In the genomic region with DNA sequence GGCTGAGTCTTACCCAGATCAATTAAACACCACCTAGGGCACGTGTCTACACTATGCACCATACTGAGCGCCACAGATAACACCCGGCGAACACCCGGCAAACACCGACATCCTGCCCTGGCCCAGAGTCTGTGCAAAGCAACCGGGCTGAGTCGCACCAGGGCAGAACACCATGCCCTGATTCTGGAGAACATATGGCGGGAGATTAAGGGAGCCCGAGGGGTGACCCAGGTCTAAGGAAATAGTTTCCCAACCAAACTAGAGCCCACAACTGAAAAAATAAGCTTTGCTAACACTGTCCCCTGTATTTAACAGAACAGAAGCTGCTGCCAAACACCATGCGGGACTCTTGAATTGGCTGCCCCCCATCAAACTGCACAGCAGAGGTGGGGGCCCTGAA, we compare ENCODE assay signal across 11 cellular contexts. TPM values are rescaled to one million over a fixed set of nuclear protein-coding genes. Genes with fewer than 3 reads are reported as not detected.
A peak's percentile ranks its signal among the peaks of the same experiment; 100 is the strongest.
DNase-seq lines count a peak whose midpoint lies in the region; ATAC-seq and TF ChIP-seq lines count a peak whose summit lies in the region.
"Had no signal": no experiment of that assay in that cellular context is flagged by ENCODE, and none has a peak within 500 bp of the region (broad histone marks: within the 10 kb centered on the region; RNA-seq: fewer than 3 reads in every experiment).

No MANE protein-coding gene starts in this region.

- no peaks in the 10 kb centered on the region for H3K36me3 Mint-ChIP-seq in activated CD4-positive, alpha-beta T cell treated with anti-CD3 and anti-CD28 coated beads, Interleukin-2, amount 10 ng/mL, durations not matched to agents 7 days and 5 days (ENCODE audit: low read depth)
- H3K36me3 Mint-ChIP-seq: type B pancreatic cell had no signal

- H3K27me3 Mint-ChIP-seq in activated CD4-positive, alpha-beta T cell treated with anti-CD3 and anti-CD28 coated beads, Interleukin-2, amount 10 ng/mL, durations not matched to agents 7 days and 5 days, result no peaks in the 10 kb centered on the region
- H3K27me3 Mint-ChIP-seq: type B pancreatic cell had no signal

- ATAC-seq in upper lobe of right lung (no peak), GM21423 (IDR thresholded peaks at IDR 0.05; ENCODE audit: unreplicated experiment) (no peak), HG03432 (IDR thresholded peaks at IDR 0.05; ENCODE audit: unreplicated experiment) (no peak), GM21529 (IDR thresholded peaks at IDR 0.05; ENCODE audit: unreplicated experiment) (no peak)

- H3K4me3 ChIP-seq in mesodermal cell (ENCODE audit: extremely low read depth, insufficient read depth, low read length, poor library complexity, severe bottlenecking) (no peak overlapping the region), upper lobe of right lung (no peak overlapping the region)
- H3K4me3 ChIP-seq: right atrium auricular region had no signal

- POLR2A ChIA-PET in activated CD4-positive, alpha-beta T cell treated with anti-CD3 and anti-CD28 coated beads, Interleukin-2, amount 10 ng/mL, durations not matched to agents 7 days and 5 days (lab: Charles Lee), result no interaction called here

- H3K4me1 ChIP-seq in mesodermal cell (ENCODE audit: control insufficient read depth, insufficient read depth, low read length, poor library complexity, severe bottlenecking), result peaks cover 59% of the 10 kb centered on the region
- H3K4me1 ChIP-seq in upper lobe of right lung, result peaks cover 68% of the 10 kb centered on the region

- intact Hi-C loops in upper lobe of right lung (cut with DNase I), result no loop called here

- 92 to 94% methylated on average over 10 to 11 of the region's 11 CpGs for WGBS in mesodermal cell (ENCODE audit: insufficient coverage in 2 of 2), 2 experiments

- TF ChIP-seq CTCF in upper lobe of right lung (IDR thresholded peaks at IDR 0.05), result no peak

- H3K4me3 Mint-ChIP-seq in activated CD4-positive, alpha-beta T cell treated with anti-CD3 and anti-CD28 coated beads, Interleukin-2, amount 10 ng/mL, durations not matched to agents 7 days and 5 days, result no peak overlapping the region
- H3K4me3 Mint-ChIP-seq: type B pancreatic cell had no signal

- no peaks in the 10 kb centered on the region for H3K9me3 ChIP-seq in mesodermal cell (ENCODE audit: control insufficient read depth, low read length)
- no peaks in the 10 kb centered on the region for H3K9me3 ChIP-seq in upper lobe of right lung
- H3K9me3 ChIP-seq: right atrium auricular region had no signal

- CTCF ChIA-PET in activated CD4-positive, alpha-beta T cell treated with anti-CD3 and anti-CD28 coated beads, Interleukin-2, amount 10 ng/mL, durations not matched to agents 7 days and 5 days (lab: Charles Lee), result interaction anchor here (0.7 to 1.4 kb wide), 2 partner anchors 9 to 13 kb away, joined by 4 read pairs; no protein-coding TSS in a partner anchor

- peak overlapping the region; percentile 64 for H3K27ac Mint-ChIP-seq in activated CD4-positive, alpha-beta T cell treated with anti-CD3 and anti-CD28 coated beads, Interleukin-2, amount 10 ng/mL, durations not matched to agents 7 days and 5 days
- H3K27ac Mint-ChIP-seq: type B pancreatic cell had no signal

- H3K9me3 Mint-ChIP-seq in activated CD4-positive, alpha-beta T cell treated with anti-CD3 and anti-CD28 coated beads, Interleukin-2, amount 10 ng/mL, durations not matched to agents 7 days and 5 days, result no peaks in the 10 kb centered on the region
- H3K9me3 Mint-ChIP-seq: type B pancreatic cell had no signal

- H3K4me1 Mint-ChIP-seq in activated CD4-positive, alpha-beta T cell treated with anti-CD3 and anti-CD28 coated beads, Interleukin-2, amount 10 ng/mL, durations not matched to agents 7 days and 5 days, result peaks cover 51% of the 10 kb centered on the region

- H3K27me3 ChIP-seq in upper lobe of right lung, result no peaks in the 10 kb centered on the region
- H3K27me3 ChIP-seq: right atrium auricular region had no signal

- H3K27ac ChIP-seq in mesodermal cell (ENCODE audit: low read depth, low read length, severe bottlenecking) (peak overlapping the region; percentile 49), upper lobe of right lung (peak overlapping the region; percentile 58)

- no peak for DNase-seq in activated CD4-positive, alpha-beta T cell treated with anti-CD3 and anti-CD28 coated beads, Interleukin-2, amount 10 ng/mL, durations not matched to agents 7 days and 5 days
- no peak for DNase-seq in activated CD4-positive, alpha-beta T cell treated with anti-CD3 and anti-CD28 coated beads, Interleukin-2, amount 50 U/mL, for 48 hours
- DNase-seq in cerebellar cortex (ENCODE audit: low spot score), result peak; percentile 78
- DNase-seq in upper lobe of right lung, result no peak
- DNase-seq: amniotic stem cell had no signal

- peaks cover 6% of the 10 kb centered on the region for H3K36me3 ChIP-seq in mesodermal cell (ENCODE audit: control insufficient read depth, insufficient read depth, low read length)
- no peaks in the 10 kb centered on the region for H3K36me3 ChIP-seq in upper lobe of right lung
- H3K36me3 ChIP-seq: right atrium auricular region had no signal

RNA-seq across cellular contexts. Expression of a gene that starts 22.1 kb away (rescaled TPM):
- total RNA-seq in activated CD4-positive, alpha-beta T cell treated with anti-CD3 and anti-CD28 coated beads, Interleukin-2, amount 10 ng/mL, durations not matched to agents 7 days and 5 days, result 100 to 1,000 TPM in 1 of 2 experiments, 10 to 100 TPM in 1; 82.2 to 101 TPM
- 37.5 TPM for polyA plus RNA-seq in mesodermal cell (2013, experiment 1 of 2)
- 23.9 TPM for polyA plus RNA-seq in mesodermal cell (2013, experiment 2 of 2)
- 51.0 TPM for total RNA-seq in upper lobe of right lung
